ENCODE assay signal across 8 cellular contexts in genomic region chr13:33542309-33543088, GRCh38.
DNase-seq lines count a peak whose midpoint lies in the region; ATAC-seq and TF ChIP-seq lines count a peak whose summit lies in the region.

No MANE protein-coding gene starts in this region.

- peak overlapping the region; percentile 80 for H3K4me3 ChIP-seq in OCI-LY7 (ENCODE audit: low read depth, low read length, poor library complexity, severe bottlenecking)
- H3K4me3 ChIP-seq in mucosa of descending colon, result peak overlapping the region; percentile 18

- peak overlapping the region; percentile 98; the same call in 1 of the 2 replicates for H2AFZ ChIP-seq in OCI-LY7 (ENCODE audit: low read length)

- H4K20me1 ChIP-seq in OCI-LY7 (ENCODE audit: insufficient read depth, low read length), result no peaks in the 10 kb centered on the region

- H3K4me1 ChIP-seq in OCI-LY7 (ENCODE audit: insufficient read depth, low read length, poor library complexity, severe bottlenecking), result peaks cover 58% of the 10 kb centered on the region
- peaks cover 25% of the 10 kb centered on the region for H3K4me1 ChIP-seq in mucosa of descending colon (ENCODE audit: low read depth)

- no TSS peak for BruUV-seq in OCI-LY7 (replicated peaks; lab: Mats Ljungman, UMichigan)

- H3K9me3 ChIP-seq in OCI-LY7 (ENCODE audit: low read length) (peaks cover 9% of the 10 kb centered on the region; the same call in 1 of the 2 replicates), mucosa of descending colon (no peaks in the 10 kb centered on the region)

- TF ChIP-seq CTCF in OCI-LY7 (conservative IDR thresholded peaks at IDR 0.05; ENCODE audit: low read length) (peak; percentile 83), mucosa of descending colon (IDR thresholded peaks at IDR 0.05) (peak; percentile 21)

- peak; percentile 78 for ATAC-seq in GM21526 (IDR thresholded peaks at IDR 0.05; ENCODE audit: low FRiP score, unreplicated experiment)
- ATAC-seq in mucosa of descending colon, result peak; percentile 94

- H3K4me2 ChIP-seq in OCI-LY7 (ENCODE audit: low read length), result peak overlapping the region; percentile 86

- CTCF ChIA-PET in OCI-LY7 (lab: Charles Lee; ENCODE audit: unreplicated experiment), result interaction anchor here (0.9 to 1.4 kb wide), 3 partner anchors 182 to 205 kb away, joined by 3 to 5 read pairs (median 4); no protein-coding TSS in a partner anchor

- H3K36me3 ChIP-seq in OCI-LY7 (ENCODE audit: insufficient read depth, low read length), result no peaks in the 10 kb centered on the region
- H3K36me3 ChIP-seq in mucosa of descending colon (ENCODE audit: low read depth), result peaks cover 4% of the 10 kb centered on the region

- POLR2A ChIA-PET in OCI-LY7 (lab: Charles Lee), result interaction anchor here (0.5 to 3.1 kb wide), 13 partner anchors 9 to 537 kb away, joined by 3 to 37 read pairs (median 4); no protein-coding TSS in a partner anchor

- peak; percentile 88 for DNase-seq in DMS114 treated with DMSO at 0.1 percent for 48 hours (lab: John Stamatoyannopoulos, UW; ENCODE audit: unreplicated experiment)
- DNase-seq in HuH-7.5 (ENCODE audit: low spot score), result peak; percentile 61
- DNase-seq in OCI-LY7 (ENCODE audit: low spot score), result peak; percentile 98
- DNase-seq in activated T-cell treated with anti-CD3 and anti-CD28 coated beads for 48 hours (ENCODE audit: low read depth), result peak; percentile 99
- DNase-seq in epithelial cell of prostate (ENCODE audit: low read depth, low spot score), result peak; percentile 97
- DNase-seq in mucosa of descending colon, result peak; percentile 98 to 99 (median 99)
- peak; percentile 98 for DNase-seq in stimulated activated CD8-positive, alpha-beta memory T cell treated with anti-CD3 and anti-CD28 coated beads, Interleukin-4, amount 100 ng/mL, for 24 hours (ENCODE audit: low read depth)

- H3K27ac ChIP-seq in OCI-LY7 (ENCODE audit: low read depth, low read length, poor library complexity, severe bottlenecking), result peak overlapping the region; percentile 98
- H3K27ac ChIP-seq in epithelial cell of prostate, result peak overlapping the region; percentile 99

- H3K9me2 ChIP-seq in OCI-LY7 (ENCODE audit: insufficient read depth, low read length), result no peaks in the 10 kb centered on the region

- intact Hi-C loops in OCI-LY7 (cut with micrococcal nuclease; ENCODE audit: unreplicated experiment) (loop anchor here (1.0 to 10.0 kb wide), 11 partner anchors 182 to 1508 kb away; partner anchors contain the start of genes FRY, N4BP2L1, PDS5B and RFC3), mucosa of descending colon (cut with DNase I, micrococcal nuclease) (loop anchor here in 1 of 2 donors (5.0 kb wide), 1 partner anchor 180 kb away; no protein-coding TSS in a partner anchor)

- peaks cover 7% of the 10 kb centered on the region; the same call in 1 of the 2 replicates for H3K79me2 ChIP-seq in OCI-LY7 (ENCODE audit: insufficient read depth, low read depth, low read length)

Comparison
In these comparisons a context has a peak if more than half of its experiments do, and no peak if none do; other contexts are left out.
1. Peak in every context shown above with its lines: DNase-seq, ATAC-seq, H3K4me3 ChIP-seq and H3K27ac ChIP-seq.